In the genomic region with DNA sequence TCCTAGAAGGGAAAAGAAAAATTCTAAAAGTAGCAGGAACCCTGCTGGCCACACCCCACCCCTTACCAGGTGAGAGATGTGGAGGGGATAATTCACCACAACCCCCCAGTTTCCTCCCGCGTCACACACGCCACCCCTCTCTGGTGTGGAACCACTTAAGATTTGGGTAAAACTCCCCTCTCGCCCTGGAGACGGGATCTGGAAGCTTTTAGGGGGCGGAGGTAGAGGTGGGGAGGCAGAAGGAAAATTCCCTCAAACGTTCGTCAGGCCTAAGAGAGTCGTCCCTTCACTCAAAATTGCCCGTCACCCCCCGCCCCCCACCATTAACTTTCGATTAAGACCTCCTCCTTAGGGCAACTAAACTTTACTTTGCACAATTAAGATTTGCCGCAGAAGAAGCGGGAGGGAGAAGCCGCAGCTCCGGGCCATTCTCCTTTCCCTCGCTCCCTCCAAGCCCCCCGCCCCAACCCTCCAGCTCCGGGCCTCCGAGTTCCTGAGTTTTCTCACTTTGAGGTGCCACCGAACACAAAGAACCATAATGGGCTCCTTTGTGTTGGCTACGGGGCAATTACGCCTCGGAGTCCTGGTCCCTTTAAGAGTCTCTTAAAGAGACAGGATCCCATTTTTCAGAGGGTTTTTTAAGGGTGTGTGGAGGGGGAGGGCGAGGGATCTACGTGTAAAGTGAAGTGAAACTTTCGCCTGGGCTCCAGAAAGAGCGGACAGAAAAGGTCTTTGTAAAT, we compare ENCODE assay signal across 1 cellular context.
TF ChIP-seq lines count a peak whose summit lies in the region.

No MANE protein-coding gene starts in this region.

TF ChIP-seq in A549, 52 proteins besides CTCF, POLR2A, EP300 and RAD21 (continued from another document):
- TF ChIP-seq, protein P1, sequence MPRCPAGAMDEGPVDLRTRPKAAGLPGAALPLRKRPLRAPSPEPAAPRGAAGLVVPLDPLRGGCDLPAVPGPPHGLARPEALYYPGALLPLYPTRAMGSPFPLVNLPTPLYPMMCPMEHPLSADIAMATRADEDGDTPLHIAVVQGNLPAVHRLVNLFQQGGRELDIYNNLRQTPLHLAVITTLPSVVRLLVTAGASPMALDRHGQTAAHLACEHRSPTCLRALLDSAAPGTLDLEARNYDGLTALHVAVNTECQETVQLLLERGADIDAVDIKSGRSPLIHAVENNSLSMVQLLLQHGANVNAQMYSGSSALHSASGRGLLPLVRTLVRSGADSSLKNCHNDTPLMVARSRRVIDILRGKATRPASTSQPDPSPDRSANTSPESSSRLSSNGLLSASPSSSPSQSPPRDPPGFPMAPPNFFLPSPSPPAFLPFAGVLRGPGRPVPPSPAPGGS (IDR thresholded peaks at IDR 0.05), result no peak
- no peak for TF ChIP-seq RARB (CRISPR knock-in tag; IDR thresholded peaks at IDR 0.05)
- TF ChIP-seq, protein P2, sequence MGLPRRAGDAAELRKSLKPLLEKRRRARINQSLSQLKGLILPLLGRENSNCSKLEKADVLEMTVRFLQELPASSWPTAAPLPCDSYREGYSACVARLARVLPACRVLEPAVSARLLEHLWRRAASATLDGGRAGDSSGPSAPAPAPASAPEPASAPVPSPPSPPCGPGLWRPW (IDR thresholded peaks at IDR 0.05), result no peak
